16 cellular contexts compared by ENCODE assay signal in the genomic region with DNA sequence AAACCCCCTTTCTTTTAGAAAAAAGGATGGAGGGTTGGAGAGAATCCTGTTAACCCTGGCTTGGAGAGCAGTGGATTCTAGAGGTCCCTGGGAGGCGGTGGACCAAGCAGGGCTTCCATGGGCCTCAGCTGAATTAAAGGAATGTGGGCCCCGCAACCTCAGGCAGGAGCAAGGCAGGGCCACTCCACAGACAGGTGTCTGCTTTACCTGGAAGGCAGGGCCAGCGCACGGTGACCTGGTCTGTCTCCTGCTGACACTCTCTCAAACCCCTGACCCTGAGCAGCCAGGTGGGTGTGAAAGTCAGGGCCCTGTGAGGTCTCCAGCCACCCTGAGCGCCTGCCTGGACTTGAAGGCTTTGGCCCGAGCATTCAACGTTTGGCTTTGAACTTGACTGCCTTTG.
DNase-seq lines count a peak whose midpoint lies in the region; ATAC-seq, FAIRE-seq and TF ChIP-seq lines count a peak whose summit lies in the region.
"Had no signal": no experiment of that assay in that cellular context is flagged by ENCODE, and none has a peak within 500 bp of the region (broad histone marks: within the 10 kb centered on the region; RNA-seq: fewer than 3 reads in every experiment).

No MANE protein-coding gene starts in this region.

- H3K27me3 ChIP-seq in GM23338 (ENCODE audit: insufficient read depth) (no peaks in the 10 kb centered on the region), bronchial epithelial cell (ENCODE audit: control insufficient read depth, insufficient read depth, low read length) (no peaks in the 10 kb centered on the region), foreskin keratinocyte (no peaks in the 10 kb centered on the region), neuronal stem cell (ENCODE audit: control insufficient read depth in 3 of 3, insufficient read depth in 3 of 3, low read depth in 1 of 3, low read length in 3 of 3) (no peaks in the 10 kb centered on the region), trophoblast cell (ENCODE audit: insufficient read depth, low read length) (no peaks in the 10 kb centered on the region)
- H3K27me3 ChIP-seq in naive thymus-derived CD4-positive, alpha-beta T cell (ENCODE audit: control insufficient read depth in 2 of 2, insufficient read depth in 2 of 2, low read length in 2 of 2): no peaks in the 10 kb centered on the region
- H3K27me3 ChIP-seq: BLaER1 had no signal

- H3K4ac ChIP-seq in neuronal stem cell (ENCODE audit: low read length) (no peak overlapping the region), trophoblast cell (ENCODE audit: low read depth, low read length) (no peak overlapping the region)

- H3K27me3 Mint-ChIP-seq in GM23338 (ENCODE audit: insufficient read depth, low read depth, poor library complexity): no peaks in the 10 kb centered on the region
- H3K27me3 Mint-ChIP-seq in naive thymus-derived CD4-positive, alpha-beta T cell: peaks cover 2 to 7% (median 5%) of the 10 kb centered on the region in 5 donors
- H3K27me3 Mint-ChIP-seq: CD4-positive, CD25-positive, alpha-beta regulatory T cell had no signal

- H3K4me1 ChIP-seq in GM23338 (ENCODE audit: insufficient read depth) (no peaks in the 10 kb centered on the region), foreskin keratinocyte (no peaks in the 10 kb centered on the region), neuronal stem cell (ENCODE audit: control insufficient read depth in 2 of 2, insufficient read depth in 1 of 2, low read depth in 1 of 2, low read length in 2 of 2) (peaks cover 16% of the 10 kb centered on the region in 2 donors), trophoblast cell (ENCODE audit: control insufficient read depth in 1 of 2, insufficient read depth in 2 of 2, low read length in 2 of 2) (peaks cover 5 to 9% of the 10 kb centered on the region in 2 experiments)
- H3K4me1 ChIP-seq in naive thymus-derived CD4-positive, alpha-beta T cell (ENCODE audit: control insufficient read depth in 2 of 2, insufficient read depth in 2 of 2, low read length in 2 of 2): no peaks in the 10 kb centered on the region

- no peaks in the 10 kb centered on the region for H3F3A ChIP-seq in GM23338 (replicated peaks; ENCODE audit: low read depth)

- no peak overlapping the region for H3K4me3 Mint-ChIP-seq in GM23338
- H3K4me3 Mint-ChIP-seq in naive thymus-derived CD4-positive, alpha-beta T cell: no peak overlapping the region
- H3K4me3 Mint-ChIP-seq: CD4-positive, CD25-positive, alpha-beta regulatory T cell had no signal

- no peak overlapping the region for H3K27ac Mint-ChIP-seq in GM23338
- no peak overlapping the region for H3K27ac Mint-ChIP-seq in naive thymus-derived CD4-positive, alpha-beta T cell
- H3K27ac Mint-ChIP-seq: CD4-positive, CD25-positive, alpha-beta regulatory T cell had no signal

- H3K79me1 ChIP-seq in neuronal stem cell (ENCODE audit: low read depth, low read length) (no peaks in the 10 kb centered on the region), trophoblast cell (ENCODE audit: low read length) (no peaks in the 10 kb centered on the region)

- no peak overlapping the region for H3K4me2 ChIP-seq in GM23338
- H3K4me2 ChIP-seq in neuronal stem cell (ENCODE audit: insufficient read depth, low read length, poor library complexity, severe bottlenecking): no peak overlapping the region
- H3K4me2 ChIP-seq in trophoblast cell (ENCODE audit: low read length): no peak overlapping the region
- H3K4me2 ChIP-seq: BLaER1 had no signal

- FAIRE-seq in bronchial epithelial cell (lab: Jason Lieb, UNC): no peak
- FAIRE-seq: GM12878 had no signal

- no peak overlapping the region for H3K14ac ChIP-seq in neuronal stem cell (ENCODE audit: low read length)
- no peak overlapping the region for H3K14ac ChIP-seq in trophoblast cell (ENCODE audit: low read length)

- H3K27ac ChIP-seq in GM23338 (ENCODE audit: low read depth) (no peak overlapping the region), foreskin keratinocyte (no peak overlapping the region), neuronal stem cell (replicated peaks; ENCODE audit: low read length) (no peak overlapping the region), trophoblast cell (ENCODE audit: low read depth, low read length) (no peak overlapping the region)
- H3K27ac ChIP-seq in naive thymus-derived CD4-positive, alpha-beta T cell (ENCODE audit: low read depth, low read length): no peak overlapping the region
- H3K27ac ChIP-seq: BLaER1, HL-60 had no signal

- no peaks in the 10 kb centered on the region; the same call in 2 of the 3 replicates for H3K4me1 Mint-ChIP-seq in GM23338
- no peaks in the 10 kb centered on the region for H3K4me1 Mint-ChIP-seq in naive thymus-derived CD4-positive, alpha-beta T cell
- H3K4me1 Mint-ChIP-seq: CD4-positive, CD25-positive, alpha-beta regulatory T cell had no signal

- no peaks in the 10 kb centered on the region for H3K36me3 ChIP-seq in GM23338 (ENCODE audit: insufficient read depth)
- no peaks in the 10 kb centered on the region for H3K36me3 ChIP-seq in bronchial epithelial cell (ENCODE audit: control insufficient read depth, insufficient read depth, low read length)
- H3K36me3 ChIP-seq in neuronal stem cell (replicated peaks in 1 of 2; ENCODE audit: control insufficient read depth in 2 of 2, insufficient read depth in 2 of 2, low read length in 2 of 2): no peaks in the 10 kb centered on the region
- H3K36me3 ChIP-seq in naive thymus-derived CD4-positive, alpha-beta T cell (ENCODE audit: control insufficient read depth in 2 of 3, insufficient read depth in 3 of 3, low read length in 3 of 3): no peaks in the 10 kb centered on the region
- no peaks in the 10 kb centered on the region for H3K36me3 ChIP-seq in trophoblast cell (ENCODE audit: control insufficient read depth in 1 of 2, insufficient read depth in 2 of 2, low read length in 2 of 2)
- H3K36me3 ChIP-seq: BLaER1 had no signal

- H3K9me3 ChIP-seq in neuronal stem cell (replicated peaks in 1 of 2; ENCODE audit: control insufficient read depth in 2 of 2, insufficient read depth in 1 of 2, low read depth in 1 of 2, low read length in 2 of 2): no peaks in the 10 kb centered on the region
- H3K9me3 ChIP-seq in naive thymus-derived CD4-positive, alpha-beta T cell (ENCODE audit: control insufficient read depth in 2 of 3, low read length in 3 of 3): no peaks in the 10 kb centered on the region
- H3K9me3 ChIP-seq in trophoblast cell (ENCODE audit: insufficient read depth, low read depth, low read length): peaks cover 1% of the 10 kb centered on the region
- H3K9me3 ChIP-seq: BLaER1 had no signal

- no peak overlapping the region for H2AK5ac ChIP-seq in neuronal stem cell (ENCODE audit: low read depth, low read length)
- H2AK5ac ChIP-seq in trophoblast cell (ENCODE audit: low read length): no peak overlapping the region

- peak overlapping the region; percentile 7; the same call in 1 of the 2 replicates for H2AFZ ChIP-seq in GM23338
- H2AFZ ChIP-seq in neuronal stem cell (ENCODE audit: low read length): no peak overlapping the region
- no peak overlapping the region for H2AFZ ChIP-seq in trophoblast cell (ENCODE audit: insufficient read depth, low read length, poor library complexity)

- H4K91ac ChIP-seq in neuronal stem cell (ENCODE audit: low read depth, low read length, poor library complexity): no peak overlapping the region
- H4K91ac ChIP-seq in trophoblast cell (ENCODE audit: low read depth, low read length): no peak overlapping the region

- no peak overlapping the region for H3K23ac ChIP-seq in neuronal stem cell (ENCODE audit: low read depth, low read length, poor library complexity)
- no peak overlapping the region for H3K23ac ChIP-seq in trophoblast cell (ENCODE audit: low read length)

- H2BK15ac ChIP-seq in neuronal stem cell (ENCODE audit: low read length): no peak overlapping the region

- H3K9ac ChIP-seq in neuronal stem cell (ENCODE audit: low read depth, low read length, poor library complexity) (no peak overlapping the region), trophoblast cell (ENCODE audit: low read length) (no peak overlapping the region)
- H3K9ac ChIP-seq: BLaER1 had no signal

- H3K9me2 ChIP-seq in GM23338 (ENCODE audit: insufficient read depth): peaks cover 12% of the 10 kb centered on the region

- no peak overlapping the region for H4K12ac ChIP-seq in trophoblast cell (ENCODE audit: low read depth, low read length)

- TF ChIP-seq CTCF in GM23338 (conservative IDR thresholded peaks at IDR 0.05; ENCODE audit: low read depth in 2 of 2) (no peak), bronchial epithelial cell (IDR thresholded peaks at IDR 0.05; ENCODE audit: insufficient read depth, low read length, severe bottlenecking) (no peak), foreskin keratinocyte (conservative IDR thresholded peaks at IDR 0.05) (no peak)

- WGBS in neuronal stem cell (ENCODE audit: extremely low coverage in 2 of 2, insufficient read length in 2 of 2, insufficient replicate concordance in 1 of 2), 2 donors: no CpG with 5 or more reads among the region's 7 CpGs
- no CpG with 5 or more reads among the region's 7 CpGs for WGBS in trophoblast cell (ENCODE audit: extremely low coverage, insufficient coverage, insufficient read length)

- H2BK120ac ChIP-seq in neuronal stem cell (ENCODE audit: low read depth, low read length) (no peak overlapping the region), trophoblast cell (ENCODE audit: insufficient read depth, low read length, poor library complexity) (no peak overlapping the region)

- H3K9me3 Mint-ChIP-seq in GM23338: no peaks in the 10 kb centered on the region; the same call in 2 of the 3 replicates
- H3K9me3 Mint-ChIP-seq in naive thymus-derived CD4-positive, alpha-beta T cell: no peaks in the 10 kb centered on the region
- H3K9me3 Mint-ChIP-seq: CD4-positive, CD25-positive, alpha-beta regulatory T cell had no signal

- ATAC-seq in GM23338 (peak; percentile 43; the same call in 2 of the 3 replicates), foreskin keratinocyte (no peak)
- ATAC-seq in naive thymus-derived CD4-positive, alpha-beta T cell: no peak
- ATAC-seq: GM12878 had no signal

- CTCF ChIA-PET in naive thymus-derived CD4-positive, alpha-beta T cell (lab: Charles Lee): no interaction called here

- no peaks in the 10 kb centered on the region for H3K36me3 Mint-ChIP-seq in GM23338 (ENCODE audit: low read depth)
- no peaks in the 10 kb centered on the region for H3K36me3 Mint-ChIP-seq in naive thymus-derived CD4-positive, alpha-beta T cell
- H3K36me3 Mint-ChIP-seq: CD4-positive, CD25-positive, alpha-beta regulatory T cell had no signal

- H2BK12ac ChIP-seq in neuronal stem cell (ENCODE audit: low read length) (no peak overlapping the region), trophoblast cell (ENCODE audit: low read length) (no peak overlapping the region)

- H4K8ac ChIP-seq in neuronal stem cell (ENCODE audit: low read depth, low read length) (no peak overlapping the region), trophoblast cell (ENCODE audit: low read depth, low read length) (no peak overlapping the region)

- intact Hi-C loops in naive thymus-derived CD4-positive, alpha-beta T cell (cut with micrococcal nuclease): no loop called here

- H2BK5ac ChIP-seq in neuronal stem cell (ENCODE audit: low read length): no peak overlapping the region
- no peak overlapping the region for H2BK5ac ChIP-seq in trophoblast cell (ENCODE audit: low read depth, low read length, poor library complexity)

- DNase-seq in GM23338 (ENCODE audit: low spot score) (no peak), bronchial epithelial cell (ENCODE audit: low read depth) (peak; percentile 49), foreskin keratinocyte (peak; percentile 35 to 73), neuronal stem cell (ENCODE audit: low spot score) (no peak), NCI-H2196 treated with DMSO at 0.1 percent for 48 hours (lab: John Stamatoyannopoulos, UW; ENCODE audit: unreplicated experiment) (no peak), trophoblast cell (no peak)
- DNase-seq in activated CD4-positive, alpha-beta T cell treated with anti-CD3 and anti-CD28 coated beads, Interleukin-2, amount 50 U/mL, for 4 hours: no peak
- DNase-seq in naive thymus-derived CD4-positive, alpha-beta T cell: no peak
- DNase-seq: 8988T; AML-193; CD4-positive, CD25-positive, alpha-beta regulatory T cell; DMS53; HCEC 1CT had no signal

- no peaks in the 10 kb centered on the region for H3K79me2 ChIP-seq in GM23338 (replicated peaks; ENCODE audit: insufficient read depth)
- no peaks in the 10 kb centered on the region for H3K79me2 ChIP-seq in trophoblast cell (ENCODE audit: control insufficient read depth, insufficient read depth, low read length, poor library complexity)

- POLR2A ChIA-PET in naive thymus-derived CD4-positive, alpha-beta T cell (lab: Charles Lee): no interaction called here

- no peaks in the 10 kb centered on the region for H4K20me1 ChIP-seq in GM23338 (replicated peaks; ENCODE audit: insufficient read depth)
- H4K20me1 ChIP-seq: BLaER1 had no signal

- peak overlapping the region; percentile 39 for H3K18ac ChIP-seq in neuronal stem cell (ENCODE audit: low read length)
- H3K18ac ChIP-seq in trophoblast cell (ENCODE audit: low read length): no peak overlapping the region

- H3K4me3 ChIP-seq in GM23338 (no peak overlapping the region), bronchial epithelial cell (ENCODE audit: low read depth, low read length) (no peak overlapping the region), neuronal stem cell (ENCODE audit: low read length in 2 of 2) (no peak overlapping the region), trophoblast cell (ENCODE audit: low read depth, low read length) (no peak overlapping the region)
- H3K4me3 ChIP-seq in naive thymus-derived CD4-positive, alpha-beta T cell (ENCODE audit: low read length): no peak overlapping the region
- H3K4me3 ChIP-seq: BLaER1, GM12878 had no signal

Comparison
In these comparisons a context has a peak if more than half of its experiments do, and no peak if none do; other contexts are left out.
1. DNase-seq: peak in bronchial epithelial cell (single experiment) and foreskin keratinocyte (2 of 2); none in GM23338 (single experiment), neuronal stem cell (single experiment), activated CD4-positive, alpha-beta T cell treated with anti-CD3 and anti-CD28 coated beads, Interleukin-2, amount 50 U/mL, for 4 hours (0 of 2), naive thymus-derived CD4-positive, alpha-beta T cell (0 of 9), NCI-H2196 treated with DMSO at 0.1 percent for 48 hours (single experiment) and trophoblast cell (0 of 2).